Comparison of ENCODE assay signal across 17 cellular contexts in the genomic region with DNA sequence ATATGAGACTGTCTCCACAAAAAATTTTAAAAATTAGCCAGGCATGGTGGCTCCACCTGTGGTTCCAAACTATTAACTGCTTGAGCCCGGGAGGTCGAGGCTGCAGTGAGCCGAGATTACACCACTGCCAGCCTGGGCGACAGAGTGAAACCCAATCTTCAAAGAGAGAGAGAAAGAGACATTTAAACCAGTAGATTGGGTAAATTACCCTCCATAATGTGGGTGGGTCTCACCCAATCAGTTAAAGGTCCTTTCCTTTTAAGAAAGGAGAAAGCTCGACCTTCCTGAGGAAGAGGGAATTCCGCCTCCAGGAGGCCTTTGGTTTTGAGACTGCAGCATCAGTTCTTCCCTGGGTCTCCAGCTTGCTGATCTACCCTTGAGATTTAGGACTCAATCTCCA. TPM values are rescaled to one million over a fixed set of nuclear protein-coding genes. Genes with fewer than 3 reads are reported as not detected.
A peak's percentile ranks its signal among the peaks of the same experiment; 100 is the strongest.
DNase-seq lines count a peak whose midpoint lies in the region; ATAC-seq and TF ChIP-seq lines count a peak whose summit lies in the region.
"Had no signal": no experiment of that assay in that cellular context is flagged by ENCODE, and none has a peak within 500 bp of the region (broad histone marks: within the 10 kb centered on the region; RNA-seq: fewer than 3 reads in every experiment).

No MANE protein-coding gene starts in this region.

- no peak overlapping the region for H3K27ac Mint-ChIP-seq in CD4-positive, CD25-positive, alpha-beta regulatory T cell
- no peak overlapping the region for H3K27ac Mint-ChIP-seq in CD8-positive, alpha-beta T cell
- H3K27ac Mint-ChIP-seq in endodermal cell (no peak overlapping the region), osteocyte (ENCODE audit: unreplicated experiment) (no peak overlapping the region)
- H3K27ac Mint-ChIP-seq: CD14-positive monocyte, H9 had no signal

- peaks cover 0 to 1% (median 0%) of the 10 kb centered on the region in 7 donors for H3K9me3 Mint-ChIP-seq in CD4-positive, CD25-positive, alpha-beta regulatory T cell
- H3K9me3 Mint-ChIP-seq in CD8-positive, alpha-beta T cell = no peaks in the 10 kb centered on the region
- H3K9me3 Mint-ChIP-seq in endodermal cell (no peaks in the 10 kb centered on the region), osteocyte (ENCODE audit: unreplicated experiment) (no peaks in the 10 kb centered on the region)
- H3K9me3 Mint-ChIP-seq: H9 had no signal

- no peak for DNase-seq in CD4-positive, CD25-positive, alpha-beta regulatory T cell
- DNase-seq in CD8-positive, alpha-beta T cell = no peak
- peak; percentile 9 for DNase-seq in endodermal cell
- peak; percentile 34 for DNase-seq in osteocyte (ENCODE audit: extremely low spot score, unreplicated experiment)
- no peak for DNase-seq in left ventricle myocardium inferior
- DNase-seq: Calu3, DMS153, DMS79 treated with DMSO at 0.1 percent for 48 hours, EL, GOT3, H9 had no signal

- H3K4me3 ChIP-seq in CD4-positive, CD25-positive, alpha-beta regulatory T cell (ENCODE audit: low read depth, low read length) = no peak overlapping the region
- no peak overlapping the region for H3K4me3 ChIP-seq in CD8-positive, alpha-beta T cell (ENCODE audit: low read depth, low read length)
- H3K4me3 ChIP-seq in endodermal cell (ENCODE audit: low read length) (no peak overlapping the region), left ventricle myocardium inferior (no peak overlapping the region)

- no peaks in the 10 kb centered on the region for H3K36me3 ChIP-seq in CD4-positive, CD25-positive, alpha-beta regulatory T cell (ENCODE audit: control insufficient read depth, insufficient read depth, low read length)
- no peaks in the 10 kb centered on the region for H3K36me3 ChIP-seq in CD8-positive, alpha-beta T cell (ENCODE audit: insufficient read depth, low read length)
- no peaks in the 10 kb centered on the region for H3K36me3 ChIP-seq in endodermal cell (ENCODE audit: control insufficient read depth, insufficient read depth, low read length)
- H3K36me3 ChIP-seq in left ventricle myocardium inferior = no peaks in the 10 kb centered on the region

- no peaks in the 10 kb centered on the region for H3K9me3 ChIP-seq in CD4-positive, CD25-positive, alpha-beta regulatory T cell (ENCODE audit: control insufficient read depth in 2 of 2, low read length in 2 of 2)
- no peaks in the 10 kb centered on the region for H3K9me3 ChIP-seq in CD8-positive, alpha-beta T cell (ENCODE audit: low read length)
- H3K9me3 ChIP-seq in endodermal cell (ENCODE audit: control insufficient read depth, low read length) (no peaks in the 10 kb centered on the region), left ventricle myocardium inferior (replicated peaks) (no peaks in the 10 kb centered on the region)
- H3K9me3 ChIP-seq: A549 had no signal

- POLR2A ChIA-PET in CD8-positive, alpha-beta T cell (lab: Charles Lee) = interaction anchor here (0.6 to 3.6 kb wide), 6 partner anchors 27 to 583 kb away, joined by 3 to 38 read pairs (median 4); a partner anchor contains a TSS

- ATAC-seq in CD4-positive, CD25-positive, alpha-beta regulatory T cell (ENCODE audit: low read depth in 2 of 2) = no peak
- no peak for ATAC-seq in CD8-positive, alpha-beta T cell
- ATAC-seq in HG03354 (IDR thresholded peaks at IDR 0.05; ENCODE audit: poor library complexity, severe bottlenecking, unreplicated experiment) = no peak

- H3K4me3 Mint-ChIP-seq in CD4-positive, CD25-positive, alpha-beta regulatory T cell = peak overlapping the region; percentile 14 to 75 (median 34)
- peak overlapping the region; percentile 6 for H3K4me3 Mint-ChIP-seq in CD8-positive, alpha-beta T cell
- H3K4me3 Mint-ChIP-seq in endodermal cell = no peak overlapping the region
- no peak overlapping the region for H3K4me3 Mint-ChIP-seq in osteocyte (ENCODE audit: unreplicated experiment)

- intact Hi-C loops in CD8-positive, alpha-beta T cell (cut with DNase I, micrococcal nuclease) = no loop called here
- intact Hi-C loops in left ventricle myocardium inferior (cut with micrococcal nuclease) = loop anchor here (10.0 kb wide), 1 partner anchor 175 kb away; no protein-coding TSS in a partner anchor

- no peak for TF ChIP-seq CTCF in CD8-positive, alpha-beta T cell (IDR thresholded peaks at IDR 0.05)
- TF ChIP-seq CTCF in endodermal cell (conservative IDR thresholded peaks at IDR 0.05) = no peak
- no peak for TF ChIP-seq CTCF in osteocyte (IDR thresholded peaks at IDR 0.05)
- TF ChIP-seq CTCF in left ventricle myocardium inferior (IDR thresholded peaks at IDR 0.05; ENCODE audit: borderline replicate concordance) = no peak

- CTCF ChIA-PET in CD8-positive, alpha-beta T cell (lab: Charles Lee) = interaction anchor here (0.6 to 7.5 kb wide), 29 partner anchors 14 to 243 kb away, joined by 3 to 246 read pairs (median 16); a partner anchor contains a TSS

- WGBS in endodermal cell (ENCODE audit: insufficient coverage in 1 of 2, insufficient read length in 1 of 2), 2 experiments = 89 to 91% methylated on average over 5 to 6 of the region's 6 CpGs

- H3K27me3 Mint-ChIP-seq in CD4-positive, CD25-positive, alpha-beta regulatory T cell = peaks cover 22% of the 10 kb centered on the region
- H3K27me3 Mint-ChIP-seq in CD8-positive, alpha-beta T cell (ENCODE audit: low read depth) = no peaks in the 10 kb centered on the region
- H3K27me3 Mint-ChIP-seq in endodermal cell (ENCODE audit: insufficient read depth) = peaks cover 36% of the 10 kb centered on the region
- H3K27me3 Mint-ChIP-seq in osteocyte (ENCODE audit: unreplicated experiment) = no peaks in the 10 kb centered on the region

- H3K27ac ChIP-seq in CD4-positive, CD25-positive, alpha-beta regulatory T cell (ENCODE audit: insufficient read depth, low read length, poor library complexity, severe bottlenecking) = no peak overlapping the region
- no peak overlapping the region for H3K27ac ChIP-seq in CD8-positive, alpha-beta T cell (ENCODE audit: low read depth, low read length)
- H3K27ac ChIP-seq in endodermal cell (ENCODE audit: low read depth, low read length) = no peak overlapping the region
- no peak overlapping the region for H3K27ac ChIP-seq in left ventricle myocardium inferior (replicated peaks)

- peaks cover 12% of the 10 kb centered on the region for H3K4me1 ChIP-seq in CD4-positive, CD25-positive, alpha-beta regulatory T cell (ENCODE audit: control insufficient read depth, insufficient read depth, low read length, poor library complexity, severe bottlenecking)
- H3K4me1 ChIP-seq in CD8-positive, alpha-beta T cell (ENCODE audit: insufficient read depth, low read length) = peaks cover 7% of the 10 kb centered on the region
- H3K4me1 ChIP-seq in endodermal cell (ENCODE audit: control insufficient read depth, insufficient read depth, low read length) = no peaks in the 10 kb centered on the region
- peaks cover 11% of the 10 kb centered on the region for H3K4me1 ChIP-seq in left ventricle myocardium inferior
- H3K4me1 ChIP-seq: A549 had no signal

- H3K9ac ChIP-seq in endodermal cell (ENCODE audit: extremely low read depth, low read length, poor library complexity, severe bottlenecking) = no peak overlapping the region

- H3K27me3 ChIP-seq in CD4-positive, CD25-positive, alpha-beta regulatory T cell (ENCODE audit: control insufficient read depth, insufficient read depth, low read length) = peaks cover 2% of the 10 kb centered on the region
- H3K27me3 ChIP-seq in CD8-positive, alpha-beta T cell (ENCODE audit: insufficient read depth, low read length) = no peaks in the 10 kb centered on the region
- H3K27me3 ChIP-seq in endodermal cell (ENCODE audit: control insufficient read depth, insufficient read depth, low read length, poor library complexity, severe bottlenecking) = peaks cover 39% of the 10 kb centered on the region
- peaks cover 40% of the 10 kb centered on the region for H3K27me3 ChIP-seq in left ventricle myocardium inferior (ENCODE audit: low read depth)

- no peaks in the 10 kb centered on the region for H3K36me3 Mint-ChIP-seq in CD4-positive, CD25-positive, alpha-beta regulatory T cell
- no peaks in the 10 kb centered on the region for H3K36me3 Mint-ChIP-seq in CD8-positive, alpha-beta T cell
- H3K36me3 Mint-ChIP-seq in endodermal cell (ENCODE audit: low read depth) (no peaks in the 10 kb centered on the region), osteocyte (ENCODE audit: unreplicated experiment) (no peaks in the 10 kb centered on the region)
- H3K36me3 Mint-ChIP-seq: CD14-positive monocyte had no signal

- H3K4me1 Mint-ChIP-seq in CD4-positive, CD25-positive, alpha-beta regulatory T cell = peaks cover 0 to 17% (median 8%) of the 10 kb centered on the region in 4 donors
- peaks cover 17% of the 10 kb centered on the region for H3K4me1 Mint-ChIP-seq in CD8-positive, alpha-beta T cell (ENCODE audit: low read depth)
- peaks cover 3% of the 10 kb centered on the region for H3K4me1 Mint-ChIP-seq in endodermal cell
- H3K4me1 Mint-ChIP-seq in osteocyte (ENCODE audit: unreplicated experiment) = peaks cover 9% of the 10 kb centered on the region

RNA-seq across cellular contexts. Expression of a gene that starts 25.2 kb away (rescaled TPM):
- total RNA-seq in CD4-positive, CD25-positive, alpha-beta regulatory T cell = 33.2 TPM
- 10 to 100 TPM in 3 of 4 donors, 1 to 10 TPM in 1; 9.3 to 20.9 (median 15.9) TPM for polyA plus RNA-seq in CD4-positive, CD25-positive, alpha-beta regulatory T cell
- 10 to 100 TPM; 34.7 to 36.7 TPM for total RNA-seq in CD8-positive, alpha-beta T cell
- not detected for total RNA-seq in endodermal cell
- 0.50 TPM for polyA plus RNA-seq in endodermal cell (2013, experiment 1 of 2)
- 0.58 TPM for polyA plus RNA-seq in endodermal cell (2013, experiment 2 of 2)
- not detected in 2 replicates for total RNA-seq in osteocyte
- total RNA-seq in left ventricle myocardium inferior = 0.11 TPM
- total RNA-seq: Calu3, H9, HT1080 had no signal
- polyA plus RNA-seq: A549, AG04450, BJ had no signal

Comparison
In these comparisons a context has a peak if more than half of its experiments do, and no peak if none do; other contexts are left out.
1. DNase-seq: peak in endodermal cell (single experiment) and osteocyte (single experiment); none in CD4-positive, CD25-positive, alpha-beta regulatory T cell (0 of 3), CD8-positive, alpha-beta T cell (0 of 7) and left ventricle myocardium inferior (single experiment).
2. H3K4me3 Mint-ChIP-seq: peak in CD4-positive, CD25-positive, alpha-beta regulatory T cell (4 of 4) and CD8-positive, alpha-beta T cell (single experiment); none in endodermal cell (single experiment) and osteocyte (single experiment).
3. RNA of a gene that starts 25.2 kb away (total RNA-seq): 34.7 to 36.7 TPM in CD8-positive, alpha-beta T cell and 33.2 TPM in CD4-positive, CD25-positive, alpha-beta regulatory T cell (single experiment); 0.11 TPM in left ventricle myocardium inferior (single experiment), not detected in endodermal cell and not detected in osteocyte; every median in the first group is over 10 times any median in the second.